15 cellular contexts compared by ENCODE assay signal in genomic region chr9:79201641-79202040, GRCh38.
DNase-seq lines count a peak whose midpoint lies in the region.
"Had no signal": no experiment of that assay in that cellular context is flagged by ENCODE, and none has a peak within 500 bp of the region (broad histone marks: within the 10 kb centered on the region; RNA-seq: fewer than 3 reads in every experiment).

No MANE protein-coding gene starts in this region.

- DNase-seq in DMS53 (lab: John Stamatoyannopoulos, UW) (peak; percentile 10), DMS53 treated with DMSO at 0.1 percent for 48 hours (lab: John Stamatoyannopoulos, UW; ENCODE audit: unreplicated experiment) (no peak), amniotic epithelial cell (ENCODE audit: low read depth) (peak; percentile 75), iPS-NIHi7 (ENCODE audit: extremely low spot score) (peak; percentile 24), NCI-H1048 (lab: John Stamatoyannopoulos, UW) (no peak), DMS79 (lab: John Stamatoyannopoulos, UW) (no peak), ureter (ENCODE audit: low spot score) (no peak)
- DNase-seq in activated CD4-positive, CD25-positive, alpha-beta regulatory T cell (lab: John Stamatoyannopoulos, UW): no peak
- DNase-seq: BE2C; Caco-2; CD4-positive, alpha-beta T cell; KBM-7; NCI-H1105 treated with DMSO at 0.1 percent for 48 hours; NCI-H1694 treated with DMSO at 0.1 percent for 48 hours; NK-92 treated with Interleukin-12 subunit alpha and Interleukin-12 subunit beta, amount 100 ng/mL, for 24 hours had no signal

Comparison
In these comparisons a context has a peak if more than half of its experiments do, and no peak if none do; other contexts are left out.
1. DNase-seq: peak in DMS53 (single experiment), amniotic epithelial cell (single experiment) and iPS-NIHi7 (single experiment); none in DMS53 treated with DMSO at 0.1 percent for 48 hours (single experiment), NCI-H1048 (single experiment), DMS79 (single experiment), ureter (single experiment) and activated CD4-positive, CD25-positive, alpha-beta regulatory T cell (0 of 4).